ENCODE assay signal across 8 cellular contexts in genomic region chr6:6725120-6725833, GRCh38.
A peak's percentile ranks its signal among the peaks of the same experiment; 100 is the strongest.
DNase-seq lines count a peak whose midpoint lies in the region; ATAC-seq, FAIRE-seq and TF ChIP-seq lines count a peak whose summit lies in the region.

No MANE protein-coding gene starts in this region.

- intact Hi-C loops in endothelial cell of umbilical vein (cut with micrococcal nuclease), result loop anchor here (2.0 kb wide), 2 partner anchors 28 to 36 kb away; no protein-coding TSS in a partner anchor
- intact Hi-C loops in naive thymus-derived CD4-positive, alpha-beta T cell (cut with micrococcal nuclease), result loop anchor here in 1 of 2 donors (2.0 kb wide), 3 partner anchors 26 to 382 kb away; partner anchors contain the start of gene RREB1

- H3K27me3 Mint-ChIP-seq in stimulated activated naive CD8-positive, alpha-beta T cell treated with anti-CD3 and anti-CD28 coated beads, Interleukin-15, amount 100 ng/mL, for 72 hours, result peaks cover 21% of the 10 kb centered on the region
- H3K27me3 Mint-ChIP-seq in naive thymus-derived CD4-positive, alpha-beta T cell, result peaks cover 0 to 40% (median 0%) of the 10 kb centered on the region in 5 donors

- CTCF ChIA-PET in endothelial cell of umbilical vein (lab: Charles Lee), result interaction anchor here (0.9 to 5.4 kb wide), 19 partner anchors 10 to 551 kb away, joined by 3 to 60 read pairs (median 6); no protein-coding TSS in a partner anchor
- CTCF ChIA-PET in naive thymus-derived CD4-positive, alpha-beta T cell (lab: Charles Lee), result interaction anchor here (0.8 to 2.7 kb wide), 11 partner anchors 13 to 1581 kb away, joined by 3 to 26 read pairs (median 5); no protein-coding TSS in a partner anchor

- peak overlapping the region; percentile 79 for H2AFZ ChIP-seq in endothelial cell of umbilical vein (ENCODE audit: low read depth, low read length)

- H3K4me3 ChIP-seq in endothelial cell of umbilical vein (replicated peaks in 1 of 3; ENCODE audit: insufficient read depth in 1 of 3, low read depth in 1 of 3, low read length in 3 of 3), result peak overlapping the region in 1 of 3 experiments; percentile 16
- peak overlapping the region; percentile 44 for H3K4me3 ChIP-seq in naive thymus-derived CD4-positive, alpha-beta T cell (ENCODE audit: low read length)

- peaks cover 0 to 2% of the 10 kb centered on the region in 2 experiments for H3K27me3 ChIP-seq in endothelial cell of umbilical vein (ENCODE audit: control insufficient read depth in 2 of 2, insufficient read depth in 2 of 2, low read length in 2 of 2)
- no peaks in the 10 kb centered on the region for H3K27me3 ChIP-seq in naive thymus-derived CD4-positive, alpha-beta T cell (ENCODE audit: control insufficient read depth in 2 of 2, insufficient read depth in 2 of 2, low read length in 2 of 2)

- no peak for DNase-seq in stimulated activated naive CD8-positive, alpha-beta T cell treated with anti-CD3 and anti-CD28 coated beads, Interleukin-15, amount 100 ng/mL, for 72 hours
- no peak for DNase-seq in stimulated activated naive CD8-positive, alpha-beta T cell treated with anti-CD3 and anti-CD28 coated beads, Interleukin-15, Interleukin-2, amounts not matched to agents 100 U/mL and 50 U/mL, for 24 hours
- DNase-seq in endothelial cell of umbilical vein (ENCODE audit: low read depth, low spot score), result no peak
- no peak for DNase-seq in naive thymus-derived CD4-positive, alpha-beta T cell
- no peak for DNase-seq in DMS153 (lab: John Stamatoyannopoulos, UW)
- no peak for DNase-seq in stimulated activated CD4-positive, alpha-beta T cell treated with anti-CD3 and anti-CD28 coated beads, Interleukin-4, amount 100 ng/mL, for 4 hours
- DNase-seq in NCI-H226, result no peak

- peaks cover 0 to 2% (median 0%) of the 10 kb centered on the region in 5 donors for H3K36me3 Mint-ChIP-seq in naive thymus-derived CD4-positive, alpha-beta T cell

- H3K27ac Mint-ChIP-seq in stimulated activated naive CD8-positive, alpha-beta T cell treated with anti-CD3 and anti-CD28 coated beads, Interleukin-15, amount 100 ng/mL, for 72 hours, result no peak overlapping the region
- H3K27ac Mint-ChIP-seq in naive thymus-derived CD4-positive, alpha-beta T cell, result peak overlapping the region in 7 of 9 donors; percentile 41 to 84 (median 56)

- TF ChIP-seq CTCF in endothelial cell of umbilical vein (IDR thresholded peaks at IDR 0.05; ENCODE audit: extremely low read depth in 1 of 2, insufficient read depth in 1 of 2, low read depth in 1 of 2, low read length in 2 of 2), result no peak

- TF ChIP-seq POLR2A in endothelial cell of umbilical vein (IDR thresholded peaks at IDR 0.05; ENCODE audit: low read depth, low read length), result no peak

- peak; percentile 31 for ATAC-seq in stimulated activated naive CD8-positive, alpha-beta T cell treated with anti-CD3 and anti-CD28 coated beads, Interleukin-15, amount 100 ng/mL, for 72 hours
- no peak for ATAC-seq in stimulated activated naive CD8-positive, alpha-beta T cell treated with anti-CD3 and anti-CD28 coated beads, Interleukin-15, Interleukin-2, amounts not matched to agents 100 U/mL and 50 U/mL, for 24 hours
- no peak for ATAC-seq in naive thymus-derived CD4-positive, alpha-beta T cell
- ATAC-seq in GM19328 (IDR thresholded peaks at IDR 0.05; ENCODE audit: unreplicated experiment), result no peak

- POLR2A ChIA-PET in endothelial cell of umbilical vein (lab: Charles Lee), result no interaction called here
- POLR2A ChIA-PET in naive thymus-derived CD4-positive, alpha-beta T cell (lab: Charles Lee), result interaction anchor here (0.9 kb wide), 1 partner anchor 519 kb away, joined by 3 read pairs; no protein-coding TSS in a partner anchor

- FAIRE-seq in endothelial cell of umbilical vein (lab: Jason Lieb, UNC), result no peak

- peaks cover 19% of the 10 kb centered on the region for H3K4me1 ChIP-seq in endothelial cell of umbilical vein (ENCODE audit: control insufficient read depth, extremely low read depth, insufficient read depth, low read length)
- peaks cover 0 to 5% of the 10 kb centered on the region in 2 donors for H3K4me1 ChIP-seq in naive thymus-derived CD4-positive, alpha-beta T cell (ENCODE audit: control insufficient read depth in 2 of 2, insufficient read depth in 2 of 2, low read length in 2 of 2)

- peak overlapping the region in 1 of 2 donors; percentile 60 for H3K4me3 Mint-ChIP-seq in stimulated activated naive CD8-positive, alpha-beta T cell treated with anti-CD3 and anti-CD28 coated beads, Interleukin-15, amount 100 ng/mL, for 72 hours
- peak overlapping the region in 9 of 10 donors; percentile 0 to 89 (median 69) for H3K4me3 Mint-ChIP-seq in naive thymus-derived CD4-positive, alpha-beta T cell

- peak overlapping the region; percentile 16 for H3K4me2 ChIP-seq in endothelial cell of umbilical vein (ENCODE audit: insufficient read depth, low read length)

- no TSS peak for BruUV-seq in endothelial cell of umbilical vein (replicated peaks; lab: Mats Ljungman, UMichigan)

- H3K9me3 Mint-ChIP-seq in stimulated activated naive CD8-positive, alpha-beta T cell treated with anti-CD3 and anti-CD28 coated beads, Interleukin-15, amount 100 ng/mL, for 72 hours, result no peaks in the 10 kb centered on the region
- no peaks in the 10 kb centered on the region for H3K9me3 Mint-ChIP-seq in naive thymus-derived CD4-positive, alpha-beta T cell

- no peaks in the 10 kb centered on the region for H3K9me1 ChIP-seq in endothelial cell of umbilical vein (replicated peaks; ENCODE audit: control insufficient read depth, extremely low read depth, insufficient read depth, low read length)

- H3K9ac ChIP-seq in endothelial cell of umbilical vein (replicated peaks; ENCODE audit: extremely low read depth, insufficient read depth, low read length), result peak overlapping the region; percentile 4

- H4K20me1 ChIP-seq in endothelial cell of umbilical vein (replicated peaks; ENCODE audit: control insufficient read depth, extremely low read depth, insufficient read depth, low read length), result no peaks in the 10 kb centered on the region

- dilution Hi-C loops in endothelial cell of umbilical vein (cut with MboI; ENCODE audit: extremely low pct_ligation_motif_present, low sequenced_read_pairs), result no loop called here

- H3K4me1 Mint-ChIP-seq in stimulated activated naive CD8-positive, alpha-beta T cell treated with anti-CD3 and anti-CD28 coated beads, Interleukin-15, amount 100 ng/mL, for 72 hours, result peaks cover 26% of the 10 kb centered on the region
- peaks cover 6 to 28% (median 12%) of the 10 kb centered on the region in 7 donors for H3K4me1 Mint-ChIP-seq in naive thymus-derived CD4-positive, alpha-beta T cell

- peak overlapping the region; percentile 59 for H3K27ac ChIP-seq in endothelial cell of umbilical vein (ENCODE audit: insufficient read depth, low read depth, low read length)
- no peak overlapping the region for H3K27ac ChIP-seq in naive thymus-derived CD4-positive, alpha-beta T cell (ENCODE audit: low read depth, low read length)

- H3K36me3 ChIP-seq in endothelial cell of umbilical vein (ENCODE audit: control insufficient read depth in 2 of 2, extremely low read depth in 1 of 2, insufficient read depth in 2 of 2, low read length in 2 of 2), result no peaks in the 10 kb centered on the region
- no peaks in the 10 kb centered on the region for H3K36me3 ChIP-seq in naive thymus-derived CD4-positive, alpha-beta T cell (ENCODE audit: control insufficient read depth in 2 of 3, insufficient read depth in 3 of 3, low read length in 3 of 3)

- no peaks in the 10 kb centered on the region for H3K9me3 ChIP-seq in endothelial cell of umbilical vein (replicated peaks; ENCODE audit: control insufficient read depth, insufficient read depth, low read length)
- H3K9me3 ChIP-seq in naive thymus-derived CD4-positive, alpha-beta T cell (ENCODE audit: control insufficient read depth in 2 of 3, low read length in 3 of 3), result no peaks in the 10 kb centered on the region

- no peaks in the 10 kb centered on the region for H3K79me2 ChIP-seq in endothelial cell of umbilical vein (ENCODE audit: control insufficient read depth, insufficient read depth, low read length)

TF ChIP-seq in endothelial cell of umbilical vein, 7 proteins besides CTCF, POLR2A, EP300 and RAD21:
- TF ChIP-seq EZH2 (IDR thresholded peaks at IDR 0.05; ENCODE audit: borderline replicate concordance, low read depth, low read length, severe bottlenecking), result no peak
- TF ChIP-seq POLR2AphosphoS5 (IDR thresholded peaks at IDR 0.05; ENCODE audit: insufficient read depth, low read depth, low read length), result no peak
- TF ChIP-seq JUN (IDR thresholded peaks at IDR 0.05; ENCODE audit: borderline replicate concordance, insufficient read depth, insufficient read length, low read depth), result no peak
- no peak for TF ChIP-seq GATA2 (IDR thresholded peaks at IDR 0.05; ENCODE audit: insufficient read depth, insufficient read length, low read depth, low read length)
- no peak for TF ChIP-seq FOS (IDR thresholded peaks at IDR 0.05; ENCODE audit: borderline replicate concordance, insufficient read depth, low read length)
- TF ChIP-seq MAX (IDR thresholded peaks at IDR 0.05; ENCODE audit: insufficient read depth, insufficient read length), result no peak
- no peak for TF ChIP-seq MYC (IDR thresholded peaks at IDR 0.05; ENCODE audit: low read depth, low read length)

Comparison
In these comparisons a context has a peak if more than half of its experiments do, and no peak if none do; other contexts are left out.
1. H3K27ac Mint-ChIP-seq: peak in naive thymus-derived CD4-positive, alpha-beta T cell (7 of 9); none in stimulated activated naive CD8-positive, alpha-beta T cell treated with anti-CD3 and anti-CD28 coated beads, Interleukin-15, amount 100 ng/mL, for 72 hours (0 of 2).